8 cellular contexts compared by ENCODE assay signal in the genomic region with DNA sequence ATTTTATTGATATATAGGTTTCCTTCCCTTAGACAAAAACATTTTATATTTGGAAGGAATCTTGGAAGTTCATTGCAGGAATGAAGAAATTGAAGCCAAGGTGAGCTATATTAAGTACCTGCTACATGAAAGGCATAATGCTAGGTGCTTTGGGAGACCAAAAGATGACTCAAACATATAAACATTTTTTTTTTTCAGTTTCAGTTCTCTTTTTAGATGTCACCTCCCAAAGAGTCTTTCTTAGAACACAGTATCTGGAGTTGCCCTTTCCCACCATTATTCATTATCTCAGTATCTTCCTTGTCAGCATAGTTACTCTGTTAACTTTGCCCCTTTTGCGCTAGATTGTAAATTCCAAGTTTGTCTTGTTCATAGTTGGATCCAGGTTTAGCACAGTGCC. TPM values are rescaled to one million over a fixed set of nuclear protein-coding genes. Genes with fewer than 3 reads are reported as not detected.
DNase-seq lines count a peak whose midpoint lies in the region; ATAC-seq, FAIRE-seq and TF ChIP-seq lines count a peak whose summit lies in the region.

No MANE protein-coding gene starts in this region.

- H3K27me3 ChIP-seq in ACC112 (ENCODE audit: insufficient read depth, low read length): no peaks in the 10 kb centered on the region
- H3K27me3 ChIP-seq in HepG2 (ENCODE audit: control insufficient read depth in 1 of 2, insufficient read depth in 2 of 2, low read length in 2 of 2): no peaks in the 10 kb centered on the region; a peak in 1 of 5 replicates
- no peaks in the 10 kb centered on the region for H3K27me3 ChIP-seq in sigmoid colon

- H3K4me1 Mint-ChIP-seq in activated T-helper 17 cell treated with anti-CD3 and anti-CD28 coated beads, Interleukin-2, amount 50 U/mL, for 72 hours: peaks cover 26% of the 10 kb centered on the region

- POLR2A ChIA-PET in HEK293 (lab: Yijun Ruan, JAX): no interaction called here
- POLR2A ChIA-PET in HepG2 (lab: Yijun Ruan, JAX): no interaction called here

- no TSS peak for BruUV-seq in HepG2 (replicated peaks; lab: Mats Ljungman, UMichigan)

- no peak for FAIRE-seq in HepG2 (lab: Jason Lieb, UNC)

- peaks cover 23% of the 10 kb centered on the region for H3K36me3 Mint-ChIP-seq in activated T-helper 17 cell treated with anti-CD3 and anti-CD28 coated beads, Interleukin-2, amount 50 U/mL, for 72 hours (ENCODE audit: low read depth)

- H3K27ac Mint-ChIP-seq in activated T-helper 17 cell treated with anti-CD3 and anti-CD28 coated beads, Interleukin-2, amount 50 U/mL, for 72 hours: peak overlapping the region; percentile 99

- intact Hi-C loops in HepG2 (cut with micrococcal nuclease; ENCODE audit: unreplicated experiment): no loop called here
- intact Hi-C loops in sigmoid colon (cut with DNase I): loop anchor here (2.0 to 10.0 kb wide), 2 partner anchors 65 to 409 kb away; a partner anchor contains a TSS

- TF ChIP-seq RAD21 in HepG2 (CRISPR knock-in tag; IDR thresholded peaks at IDR 0.05): no peak

- WGBS in HepG2 (ENCODE audit: low lambda C conversion rate): 77% methylated on average over 1 of the region's 1 CpG
- WGBS in sigmoid colon, 2 donors: 71 to 80% methylated on average over 1 of the region's 1 CpG

- no peaks in the 10 kb centered on the region for H3K9me3 ChIP-seq in HEK293 (ENCODE audit: control insufficient read depth, insufficient read depth, low read depth, low read length)
- no peaks in the 10 kb centered on the region for H3K9me3 ChIP-seq in HepG2 (ENCODE audit: low read length)
- no peaks in the 10 kb centered on the region for H3K9me3 ChIP-seq in sigmoid colon

- CTCF ChIA-PET in HEK293 (lab: Yijun Ruan, JAX) (interaction anchor here (0.7 kb wide), 1 partner anchor 10 kb away, joined by 3 read pairs; no protein-coding TSS in a partner anchor), HepG2 (lab: Yijun Ruan, JAX; ENCODE audit: low intra/inter-chr PET ratio, low total read pairs) (no interaction called here)

- peak overlapping the region; percentile 98 for H3K4me3 Mint-ChIP-seq in activated T-helper 17 cell treated with anti-CD3 and anti-CD28 coated beads, Interleukin-2, amount 50 U/mL, for 72 hours

- TF ChIP-seq POLR2A in HepG2 (IDR thresholded peaks at IDR 0.05; ENCODE audit: insufficient read depth in 1 of 2, low read depth in 2 of 2, low read length in 2 of 2) (no peak), sigmoid colon (IDR thresholded peaks at IDR 0.05) (no peak)

- no peak for TF ChIP-seq CTCF in HEK293 (tag by site-specific recombination; IDR thresholded peaks at IDR 0.05)
- TF ChIP-seq CTCF in HepG2 (CRISPR knock-in tag; IDR thresholded peaks at IDR 0.05): no peak
- no peak for TF ChIP-seq CTCF in sigmoid colon (IDR thresholded peaks at IDR 0.05)

- H3K27me3 Mint-ChIP-seq in activated T-helper 17 cell treated with anti-CD3 and anti-CD28 coated beads, Interleukin-2, amount 50 U/mL, for 72 hours: no peaks in the 10 kb centered on the region

- H3K9me3 Mint-ChIP-seq in activated T-helper 17 cell treated with anti-CD3 and anti-CD28 coated beads, Interleukin-2, amount 50 U/mL, for 72 hours: no peaks in the 10 kb centered on the region

- DNase-seq in HepG2 (ENCODE audit: low spot score) (no peak), sigmoid colon (no peak), mucosa of gallbladder (ENCODE audit: low spot score) (no peak), inferior parietal cortex (ENCODE audit: extremely low spot score) (no peak), retina (no peak)

- H2AFZ ChIP-seq in ACC112 (ENCODE audit: low read length, unreplicated experiment) (no peak overlapping the region), HepG2 (ENCODE audit: low read length) (no peak overlapping the region)

- H3K4me3 ChIP-seq in ACC112 (ENCODE audit: low read depth, low read length) (peak overlapping the region; percentile 89), HEK293 (ENCODE audit: low read depth, low read length) (peak overlapping the region; percentile 55), HepG2 (replicated peaks in 1 of 3; ENCODE audit: insufficient read depth in 1 of 3, low read depth in 2 of 3, low read length in 3 of 3) (peak overlapping the region; percentile 68 to 100 (median 95)), sigmoid colon (peak overlapping the region in 2 of 4 donors; percentile 64 to 81)

- peak; percentile 24 for ATAC-seq in activated T-helper 17 cell treated with anti-CD3 and anti-CD28 coated beads, Interleukin-2, amount 50 U/mL, for 72 hours (replicated peaks)
- ATAC-seq in HepG2: no peak

- H3K27ac ChIP-seq in ACC112 (ENCODE audit: low read depth, low read length) (peak overlapping the region; percentile 70; the same call in 1 of the 2 replicates), HEK293 (ENCODE audit: extremely low read depth, low read depth, low read length) (no peak overlapping the region), HepG2 (ENCODE audit: extremely low read length, insufficient read depth, low read length) (peak overlapping the region; percentile 91), sigmoid colon (peak overlapping the region in 1 of 4 donors; percentile 89)

- H4K20me1 ChIP-seq in HepG2 (ENCODE audit: insufficient read depth, low read length): no peaks in the 10 kb centered on the region

- H3K9ac ChIP-seq in HepG2 (ENCODE audit: insufficient read depth, low read depth, low read length): peak overlapping the region; percentile 94

- H3K36me3 ChIP-seq in ACC112 (ENCODE audit: insufficient read depth, low read length): no peaks in the 10 kb centered on the region
- H3K36me3 ChIP-seq in HEK293 (ENCODE audit: control insufficient read depth in 2 of 2, insufficient read depth in 1 of 2, low read length in 2 of 2): peaks cover under 1 to 2% of the 10 kb centered on the region in 2 experiments; a peak in 2 of 3 replicates
- no peaks in the 10 kb centered on the region; a peak in 2 of 5 replicates for H3K36me3 ChIP-seq in HepG2 (replicated peaks in 1 of 2; ENCODE audit: control insufficient read depth in 1 of 2, insufficient read depth in 2 of 2, low read length in 2 of 2)
- H3K36me3 ChIP-seq in sigmoid colon: peaks cover 0 to under 1% (median 0%) of the 10 kb centered on the region in 4 donors

- TF ChIP-seq EP300 in HepG2 (IDR thresholded peaks at IDR 0.05; ENCODE audit: low read depth in 2 of 2, low read length in 2 of 2): no peak
- no peak for TF ChIP-seq EP300 in HepG2 (CRISPR knock-in tag; IDR thresholded peaks at IDR 0.05; ENCODE audit: borderline replicate concordance)
- TF ChIP-seq EP300 in sigmoid colon (IDR thresholded peaks at IDR 0.05): no peak

- H3K4me1 ChIP-seq in ACC112 (ENCODE audit: control insufficient read depth, insufficient read depth, low read length, unreplicated experiment) (peaks cover 27% of the 10 kb centered on the region), HEK293 (ENCODE audit: control insufficient read depth, insufficient read depth, low read length) (peaks cover 6% of the 10 kb centered on the region; the same call in 1 of the 2 replicates), HepG2 (ENCODE audit: insufficient read depth, low read length) (peaks cover 40% of the 10 kb centered on the region), sigmoid colon (peaks cover 0 to 27% (median 20%) of the 10 kb centered on the region in 4 donors)

- in situ Hi-C loops in HepG2 (cut with HindIII; ENCODE audit: extremely low pct_ligation_motif_present, low pct_unique_long_range_greater_than_20kb): no loop called here

- H3K79me2 ChIP-seq in ACC112 (ENCODE audit: control insufficient read depth, insufficient read depth, low read length, unreplicated experiment): peaks cover 16% of the 10 kb centered on the region
- peaks cover 40% of the 10 kb centered on the region for H3K79me2 ChIP-seq in HepG2 (ENCODE audit: insufficient read depth, low read length)

- peak overlapping the region; percentile 96 for H3K4me2 ChIP-seq in HepG2 (ENCODE audit: low read depth, low read length)

RNA-seq across cellular contexts. Expression of a gene that starts 1.1 kb away (rescaled TPM):
- total RNA-seq in activated T-helper 17 cell treated with anti-CD3 and anti-CD28 coated beads, Interleukin-2, amount 50 U/mL, for 72 hours: 10 to 100 TPM; 15.4 to 19.7 TPM
- total RNA-seq in HepG2 (2016; rRNA removed; fragmentation: Illumina TruSeq; extraction: Trizol): 23.3 and 30.8 TPM in 2 replicates
- 4.7 and 6.4 TPM in 2 replicates for total RNA-seq in HepG2 (2016; cell fraction: cytosol; rRNA removed; fragmentation: Illumina TruSeq; extraction: Trizol; ENCODE audit: low read depth)
- total RNA-seq in HepG2 (2016; cell fraction: insoluble cytoplasmic fraction; rRNA removed; fragmentation: Illumina TruSeq; extraction: Trizol): 24.3 and 31.4 TPM in 2 replicates
- 15.5 and 17.5 TPM in 2 replicates for total RNA-seq in HepG2 (2016; cell fraction: membrane; rRNA removed; fragmentation: Illumina TruSeq; extraction: Trizol)
- 14.2 and 14.4 TPM in 2 replicates for total RNA-seq in HepG2 (2016; cell fraction: nucleus; rRNA removed; fragmentation: Illumina TruSeq; extraction: Trizol)
- 8.8 and 11.4 TPM in 2 replicates for polyA plus RNA-seq in HepG2 (2011; rRNA removed)
- 6.4 and 7.9 TPM in 2 replicates for polyA plus RNA-seq in HepG2 (2011; cell fraction: cytosol; rRNA removed)
- polyA plus RNA-seq in HepG2 (2011; cell fraction: nucleus; rRNA removed): 2.7 and 3.3 TPM in 2 replicates
- 6.1 and 7.8 TPM in 2 replicates for polyA plus RNA-seq in HepG2 (2012)
- 2.0 and 2.3 TPM in 2 replicates for polyA plus RNA-seq in HepG2 (2016; cell fraction: cytosol; fragmentation: Illumina TruSeq; extraction: Trizol; ENCODE audit: low read depth)
- polyA plus RNA-seq in HepG2 (2016; cell fraction: insoluble cytoplasmic fraction; fragmentation: Illumina TruSeq; extraction: Trizol; ENCODE audit: low read depth): 27.2 and 31.1 TPM in 2 replicates
- 7.5 and 8.9 TPM in 2 replicates for polyA plus RNA-seq in HepG2 (2016; cell fraction: membrane; fragmentation: Illumina TruSeq; extraction: Trizol; ENCODE audit: low read depth)
- polyA plus RNA-seq in HepG2 (2016; cell fraction: nucleus; fragmentation: Illumina TruSeq; extraction: Trizol; ENCODE audit: insufficient read depth, low read depth): 15.2 and 16.2 TPM in 2 replicates
- 15.3 and 20.7 TPM in 2 replicates for polyA minus RNA-seq in HepG2 (2011; rRNA and poly(A)+ RNA removed; ENCODE audit: low replicate concordance)
- 4.3 and 7.2 TPM in 2 replicates for polyA minus RNA-seq in HepG2 (2011; cell fraction: cytosol; rRNA and poly(A)+ RNA removed)
- 8.8 and 10.3 TPM in 2 replicates for polyA minus RNA-seq in HepG2 (2011; cell fraction: nucleus; rRNA and poly(A)+ RNA removed)
- 10 to 100 TPM in 2 of 4 donors, 1 to 10 TPM in 2; 9.1 to 11.1 (median 10.3) TPM for total RNA-seq in sigmoid colon
- 1 to 10 TPM; 3.7 to 6.0 (median 4.2) TPM for polyA plus RNA-seq in sigmoid colon
- total RNA-seq in mucosa of gallbladder: 9.5 TPM

RNA-seq across cellular contexts. Expression of a gene that starts 1.6 kb away (rescaled TPM):
- total RNA-seq in activated T-helper 17 cell treated with anti-CD3 and anti-CD28 coated beads, Interleukin-2, amount 50 U/mL, for 72 hours: 10 to 100 TPM; 12.3 to 27.2 TPM
- total RNA-seq in HepG2 (2016; rRNA removed; fragmentation: Illumina TruSeq; extraction: Trizol): 49.9 and 71.6 TPM in 2 replicates
- 2.8 and 3.1 TPM in 2 replicates for total RNA-seq in HepG2 (2016; cell fraction: cytosol; rRNA removed; fragmentation: Illumina TruSeq; extraction: Trizol; ENCODE audit: low read depth)
- 48.5 and 65.6 TPM in 2 replicates for total RNA-seq in HepG2 (2016; cell fraction: insoluble cytoplasmic fraction; rRNA removed; fragmentation: Illumina TruSeq; extraction: Trizol)
- total RNA-seq in HepG2 (2016; cell fraction: membrane; rRNA removed; fragmentation: Illumina TruSeq; extraction: Trizol): 7.8 and 9.3 TPM in 2 replicates
- total RNA-seq in HepG2 (2016; cell fraction: nucleus; rRNA removed; fragmentation: Illumina TruSeq; extraction: Trizol): 23.1 and 25.7 TPM in 2 replicates
- polyA plus RNA-seq in HepG2 (2011; rRNA removed): 18.5 and 26.9 TPM in 2 replicates
- 14.8 and 16.9 TPM in 2 replicates for polyA plus RNA-seq in HepG2 (2011; cell fraction: cytosol; rRNA removed)
- polyA plus RNA-seq in HepG2 (2011; cell fraction: nucleus; rRNA removed): 6.1 and 8.5 TPM in 2 replicates
- 6.4 and 21.1 TPM in 2 replicates for polyA plus RNA-seq in HepG2 (2012)
- polyA plus RNA-seq in HepG2 (2016; cell fraction: cytosol; fragmentation: Illumina TruSeq; extraction: Trizol; ENCODE audit: low read depth): 1.5 and 1.9 TPM in 2 replicates
- polyA plus RNA-seq in HepG2 (2016; cell fraction: insoluble cytoplasmic fraction; fragmentation: Illumina TruSeq; extraction: Trizol; ENCODE audit: low read depth): 41.3 and 47.7 TPM in 2 replicates
- polyA plus RNA-seq in HepG2 (2016; cell fraction: membrane; fragmentation: Illumina TruSeq; extraction: Trizol; ENCODE audit: low read depth): 3.2 and 3.8 TPM in 2 replicates
- polyA plus RNA-seq in HepG2 (2016; cell fraction: nucleus; fragmentation: Illumina TruSeq; extraction: Trizol; ENCODE audit: insufficient read depth, low read depth): 18.3 and 21.1 TPM in 2 replicates
- polyA minus RNA-seq in HepG2 (2011; rRNA and poly(A)+ RNA removed; ENCODE audit: low replicate concordance): 14.9 and 55.6 TPM in 2 replicates
- 25.7 and 29.4 TPM in 2 replicates for polyA minus RNA-seq in HepG2 (2011; cell fraction: cytosol; rRNA and poly(A)+ RNA removed)
- 14.8 and 18.8 TPM in 2 replicates for polyA minus RNA-seq in HepG2 (2011; cell fraction: nucleus; rRNA and poly(A)+ RNA removed)
- 10 to 100 TPM; 19.9 to 33.5 (median 30.6) TPM for total RNA-seq in sigmoid colon
- 10 to 100 TPM in 2 of 3 donors, 1 to 10 TPM in 1; 9.6 to 16.9 (median 10.9) TPM for polyA plus RNA-seq in sigmoid colon
- 66.1 TPM for total RNA-seq in mucosa of gallbladder
